1 cellular context compared by ENCODE assay signal in the genomic region with DNA sequence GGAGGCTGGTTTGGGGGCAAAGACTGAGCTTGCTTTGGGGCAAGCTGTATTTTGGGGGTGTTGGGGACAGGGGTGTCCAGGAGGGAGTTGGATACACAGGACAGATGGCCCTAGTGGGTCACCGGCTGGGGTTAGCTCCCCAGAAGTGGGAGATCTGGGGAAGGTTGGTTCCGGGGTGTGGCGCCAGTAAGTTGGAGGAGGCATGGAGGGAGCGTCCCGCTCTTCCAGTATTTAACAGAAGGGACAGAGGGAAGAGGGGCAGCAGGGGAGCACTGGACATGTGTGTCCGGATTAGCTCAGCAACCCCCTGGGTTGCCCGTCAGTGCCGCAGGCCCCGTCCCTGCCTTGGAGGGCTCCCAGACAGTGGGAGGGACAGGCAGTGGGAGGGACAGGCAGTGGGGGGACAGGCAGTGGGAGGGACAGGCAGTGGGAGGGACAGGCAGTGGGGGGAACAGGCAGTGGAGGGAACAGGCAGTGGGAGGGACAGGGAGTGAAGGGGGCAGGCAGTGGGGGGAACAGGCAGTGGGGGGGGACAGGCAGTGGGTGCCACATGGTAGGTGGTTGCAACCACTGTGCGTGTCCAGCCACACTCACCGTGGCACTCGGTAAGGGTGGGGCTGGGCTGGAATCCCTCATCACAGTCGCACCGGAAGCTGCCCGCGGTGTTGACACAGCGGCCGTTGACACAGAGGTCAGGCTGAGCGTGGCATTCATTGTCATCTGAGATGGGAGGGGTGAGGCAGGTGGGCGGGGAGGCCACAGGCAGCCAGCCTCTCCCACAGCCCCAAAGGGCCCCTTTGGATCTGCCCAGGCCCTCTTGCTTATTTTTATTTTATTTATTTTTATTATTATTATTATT.
A peak's percentile ranks its signal among the peaks of the same experiment; 100 is the strongest.
TF ChIP-seq lines count a peak whose summit lies in the region.

No MANE protein-coding gene starts in this region.

TF ChIP-seq in HepG2, 621 proteins besides CTCF, POLR2A, EP300 and RAD21 (continued from another document and continues in another):
- 0 out of 2 replicates have a peak, but pooled peaks have one; percentile 22 for TF ChIP-seq ZBED4 (CRISPR knock-in tag; IDR thresholded peaks at IDR 0.05; ENCODE audit: borderline replicate concordance)
- no peak for TF ChIP-seq TBL1XR1 (IDR thresholded peaks at IDR 0.05; ENCODE audit: borderline replicate concordance, low read length, partially characterized antibody)
- TF ChIP-seq FLYWCH1 (CRISPR knock-in tag; IDR thresholded peaks at IDR 0.05), result no peak
- no peak for TF ChIP-seq PTBP1 (IDR thresholded peaks at IDR 0.05; ENCODE audit: low read depth, low read length, poor library complexity, severe bottlenecking)
- TF ChIP-seq, protein P1, sequence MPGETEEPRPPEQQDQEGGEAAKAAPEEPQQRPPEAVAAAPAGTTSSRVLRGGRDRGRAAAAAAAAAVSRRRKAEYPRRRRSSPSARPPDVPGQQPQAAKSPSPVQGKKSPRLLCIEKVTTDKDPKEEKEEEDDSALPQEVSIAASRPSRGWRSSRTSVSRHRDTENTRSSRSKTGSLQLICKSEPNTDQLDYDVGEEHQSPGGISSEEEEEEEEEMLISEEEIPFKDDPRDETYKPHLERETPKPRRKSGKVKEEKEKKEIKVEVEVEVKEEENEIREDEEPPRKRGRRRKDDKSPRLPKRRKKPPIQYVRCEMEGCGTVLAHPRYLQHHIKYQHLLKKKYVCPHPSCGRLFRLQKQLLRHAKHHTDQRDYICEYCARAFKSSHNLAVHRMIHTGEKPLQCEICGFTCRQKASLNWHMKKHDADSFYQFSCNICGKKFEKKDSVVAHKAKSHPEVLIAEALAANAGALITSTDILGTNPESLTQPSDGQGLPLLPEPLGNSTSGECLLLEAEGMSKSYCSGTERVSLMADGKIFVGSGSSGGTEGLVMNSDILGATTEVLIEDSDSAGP (CRISPR knock-in tag; IDR thresholded peaks at IDR 0.05; ENCODE audit: borderline replicate concordance), result peak; percentile 43
- TF ChIP-seq PPARG (CRISPR knock-in tag; conservative IDR thresholded peaks at IDR 0.05), result 0 out of 2 replicates have a peak, but pooled peaks have one; percentile 38
- TF ChIP-seq FOXJ3 (CRISPR knock-in tag; IDR thresholded peaks at IDR 0.05; ENCODE audit: borderline replicate concordance), result no peak
- TF ChIP-seq YEATS2 (CRISPR knock-in tag; IDR thresholded peaks at IDR 0.05; ENCODE audit: borderline replicate concordance), result peak; percentile 41; the same call in 1 of the 2 replicates
- TF ChIP-seq ZFP37 (CRISPR knock-in tag; IDR thresholded peaks at IDR 0.05; ENCODE audit: borderline replicate concordance), result no peak
- TF ChIP-seq, protein P2, sequence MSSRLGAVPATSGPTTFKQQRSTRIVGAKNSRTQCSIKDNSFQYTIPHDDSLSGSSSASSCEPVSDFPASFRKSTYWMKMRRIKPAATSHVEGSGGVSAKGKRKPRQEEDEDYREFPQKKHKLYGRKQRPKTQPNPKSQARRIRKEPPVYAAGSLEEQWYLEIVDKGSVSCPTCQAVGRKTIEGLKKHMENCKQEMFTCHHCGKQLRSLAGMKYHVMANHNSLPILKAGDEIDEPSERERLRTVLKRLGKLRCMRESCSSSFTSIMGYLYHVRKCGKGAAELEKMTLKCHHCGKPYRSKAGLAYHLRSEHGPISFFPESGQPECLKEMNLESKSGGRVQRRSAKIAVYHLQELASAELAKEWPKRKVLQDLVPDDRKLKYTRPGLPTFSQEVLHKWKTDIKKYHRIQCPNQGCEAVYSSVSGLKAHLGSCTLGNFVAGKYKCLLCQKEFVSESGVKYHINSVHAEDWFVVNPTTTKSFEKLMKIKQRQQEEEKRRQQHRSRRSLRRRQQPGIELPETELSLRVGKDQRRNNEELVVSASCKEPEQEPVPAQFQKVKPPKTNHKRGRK (CRISPR knock-in tag; IDR thresholded peaks at IDR 0.05), result no peak
- TF ChIP-seq THYN1 (CRISPR knock-in tag; IDR thresholded peaks at IDR 0.05; ENCODE audit: borderline replicate concordance, low read depth), result no peak
- peak; percentile 55 for TF ChIP-seq ZGPAT (CRISPR knock-in tag; IDR thresholded peaks at IDR 0.05)
- TF ChIP-seq REL (CRISPR knock-in tag; conservative IDR thresholded peaks at IDR 0.05), result no peak
- TF ChIP-seq TBP (CRISPR knock-in tag; IDR thresholded peaks at IDR 0.05), result no peak
- TF ChIP-seq, protein P3, sequence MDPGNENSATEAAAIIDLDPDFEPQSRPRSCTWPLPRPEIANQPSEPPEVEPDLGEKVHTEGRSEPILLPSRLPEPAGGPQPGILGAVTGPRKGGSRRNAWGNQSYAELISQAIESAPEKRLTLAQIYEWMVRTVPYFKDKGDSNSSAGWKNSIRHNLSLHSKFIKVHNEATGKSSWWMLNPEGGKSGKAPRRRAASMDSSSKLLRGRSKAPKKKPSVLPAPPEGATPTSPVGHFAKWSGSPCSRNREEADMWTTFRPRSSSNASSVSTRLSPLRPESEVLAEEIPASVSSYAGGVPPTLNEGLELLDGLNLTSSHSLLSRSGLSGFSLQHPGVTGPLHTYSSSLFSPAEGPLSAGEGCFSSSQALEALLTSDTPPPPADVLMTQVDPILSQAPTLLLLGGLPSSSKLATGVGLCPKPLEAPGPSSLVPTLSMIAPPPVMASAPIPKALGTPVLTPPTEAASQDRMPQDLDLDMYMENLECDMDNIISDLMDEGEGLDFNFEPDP (CRISPR knock-in tag; conservative IDR thresholded peaks at IDR 0.05), result no peak
- peak; percentile 94 for TF ChIP-seq TEAD3 (CRISPR knock-in tag; optimal IDR thresholded peaks at IDR 0.05; ENCODE audit: borderline replicate concordance)
- no peak for TF ChIP-seq GFI1 (CRISPR knock-in tag; IDR thresholded peaks at IDR 0.05; ENCODE audit: borderline replicate concordance)
- TF ChIP-seq ERF (CRISPR knock-in tag; IDR thresholded peaks at IDR 0.05), result peak; percentile 94
- TF ChIP-seq ZNF430 (CRISPR knock-in tag; IDR thresholded peaks at IDR 0.05), result 0 out of 2 replicates have a peak, but pooled peaks have one; percentile 33
- TF ChIP-seq ZNF574 (CRISPR knock-in tag; IDR thresholded peaks at IDR 0.05), result peak; percentile 61
- no peak for TF ChIP-seq ZNF841 (CRISPR knock-in tag; IDR thresholded peaks at IDR 0.05; ENCODE audit: borderline replicate concordance)
- TF ChIP-seq HDAC1 (CRISPR knock-in tag; IDR thresholded peaks at IDR 0.05), result peak; percentile 37; the same call in 1 of the 2 replicates
- TF ChIP-seq ZFP1 (CRISPR knock-in tag; IDR thresholded peaks at IDR 0.05), result 0 out of 2 replicates have a peak, but pooled peaks have one; percentile 50
- TF ChIP-seq ZBTB33 (CRISPR knock-in tag; IDR thresholded peaks at IDR 0.05), result 0 out of 2 replicates have a peak, but pooled peaks have one; percentile 39
- TF ChIP-seq GABPA (IDR thresholded peaks at IDR 0.05; ENCODE audit: low read depth, low read length), result peak; percentile 46; the same call in 1 of the 2 replicates
- TF ChIP-seq GABPA (CRISPR knock-in tag; IDR thresholded peaks at IDR 0.05; ENCODE audit: low read depth), result peak; percentile 85
- TF ChIP-seq MXD4 (CRISPR knock-in tag; IDR thresholded peaks at IDR 0.05), result peak; percentile 20; the same call in 1 of the 2 replicates
- TF ChIP-seq RBM39 (IDR thresholded peaks at IDR 0.05; ENCODE audit: low read depth, low read length, poor library complexity, severe bottlenecking), result no peak
- no peak for TF ChIP-seq ZBTB20 (CRISPR knock-in tag; IDR thresholded peaks at IDR 0.05; ENCODE audit: borderline replicate concordance, low read depth)
- TF ChIP-seq ZNF687 (CRISPR knock-in tag; IDR thresholded peaks at IDR 0.05), result peak; percentile 76
- TF ChIP-seq KAT8 (CRISPR knock-in tag; IDR thresholded peaks at IDR 0.05), result peak; percentile 51; the same call in 1 of the 2 replicates
- TF ChIP-seq ZIK1 (CRISPR knock-in tag; IDR thresholded peaks at IDR 0.05; ENCODE audit: borderline replicate concordance, low read depth), result 0 out of 2 replicates have a peak, but pooled peaks have one; percentile 41
- no peak for TF ChIP-seq ZNF256 (CRISPR knock-in tag; conservative IDR thresholded peaks at IDR 0.05)
- TF ChIP-seq RCOR2 (CRISPR knock-in tag; IDR thresholded peaks at IDR 0.05), result no peak; the same call in 1 of the 2 replicates
